ENCODE assay signal across 17 cellular contexts in the genomic region with DNA sequence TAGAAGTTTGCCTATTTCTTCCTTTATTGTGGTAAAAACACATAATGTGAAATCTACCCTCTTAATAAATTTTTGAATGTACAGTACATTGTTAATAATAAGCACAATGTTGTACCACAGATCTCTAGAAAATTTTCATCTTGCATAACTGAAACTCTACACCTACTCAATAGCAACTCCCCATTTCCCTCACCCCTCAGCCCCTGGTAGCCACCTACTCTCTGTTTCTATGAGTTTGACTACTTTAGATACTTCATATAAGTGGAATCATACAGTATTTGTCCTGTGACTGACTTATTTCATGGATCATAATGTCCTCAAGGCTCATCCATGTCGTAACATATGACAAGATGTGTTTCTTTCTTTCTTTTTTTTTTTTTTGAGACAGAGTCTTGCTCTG.
DNase-seq lines count a peak whose midpoint lies in the region; ATAC-seq and TF ChIP-seq lines count a peak whose summit lies in the region.
"Had no signal": no experiment of that assay in that cellular context is flagged by ENCODE, and none has a peak within 500 bp of the region (broad histone marks: within the 10 kb centered on the region; RNA-seq: fewer than 3 reads in every experiment).

No MANE protein-coding gene starts in this region.

- H3K27me3 Mint-ChIP-seq in CD14-positive monocyte (ENCODE audit: low read depth in 3 of 3) = peaks cover 0 to 2% (median 0%) of the 10 kb centered on the region in 3 donors
- H3K27me3 Mint-ChIP-seq: activated CD4-positive, alpha-beta T cell treated with anti-CD3 and anti-CD28 coated beads for 36 hours; dendritic cell treated with granulocyte-macrophage colony-stimulating factor and Interleukin-4, amounts not matched to agents 40 ng/mL and 50 ng/mL, for 4 days; naive B cell had no signal

- H3K9me3 Mint-ChIP-seq in CD14-positive monocyte = no peaks in the 10 kb centered on the region
- H3K9me3 Mint-ChIP-seq: activated naive CD4-positive, alpha-beta T cell treated with anti-CD3 and anti-CD28 coated beads, Interleukin-2, amount 50 U/mL, for 72 hours; dendritic cell treated with granulocyte-macrophage colony-stimulating factor and Interleukin-4, amounts not matched to agents 40 ng/mL and 50 ng/mL, for 4 days; naive B cell had no signal

- peak; percentile 45 for ATAC-seq in GM18505 (IDR thresholded peaks at IDR 0.05; ENCODE audit: unreplicated experiment)
- peak; percentile 53 for ATAC-seq in GM19395 (IDR thresholded peaks at IDR 0.05; ENCODE audit: unreplicated experiment)
- ATAC-seq in HG02798 (IDR thresholded peaks at IDR 0.05; ENCODE audit: poor library complexity, unreplicated experiment) = peak; percentile 58
- peak; percentile 26 for ATAC-seq in HG03558 (IDR thresholded peaks at IDR 0.05; ENCODE audit: extremely low read depth, unreplicated experiment)
- ATAC-seq in GM18517 (IDR thresholded peaks at IDR 0.05; ENCODE audit: unreplicated experiment) = no peak
- ATAC-seq: activated CD4-positive, alpha-beta T cell treated with anti-CD3 and anti-CD28 coated beads for 36 hours; body of pancreas had no signal

- H3K4me3 Mint-ChIP-seq in CD14-positive monocyte = no peak overlapping the region
- H3K4me3 Mint-ChIP-seq: activated CD4-positive, alpha-beta T cell treated with anti-CD3 and anti-CD28 coated beads for 36 hours; dendritic cell treated with granulocyte-macrophage colony-stimulating factor and Interleukin-4, amounts not matched to agents 40 ng/mL and 50 ng/mL, for 4 days; naive B cell had no signal

- intact Hi-C loops in CD14-positive monocyte (cut with micrococcal nuclease) = no loop called here

- H3K4me1 Mint-ChIP-seq in CD14-positive monocyte = no peaks in the 10 kb centered on the region
- H3K4me1 Mint-ChIP-seq: activated CD4-positive, alpha-beta T cell treated with anti-CD3 and anti-CD28 coated beads for 36 hours had no signal

- TF ChIP-seq POLR2A in GM18505 (IDR thresholded peaks at IDR 0.05; ENCODE audit: borderline replicate concordance, extremely low read depth, insufficient read depth, insufficient read length) = no peak

- no peak for TF ChIP-seq CTCF in CD14-positive monocyte (IDR thresholded peaks at IDR 0.05)

- peaks cover 0 to 7% of the 10 kb centered on the region in 2 donors for H3K36me3 Mint-ChIP-seq in CD14-positive monocyte
- H3K36me3 Mint-ChIP-seq: activated naive CD4-positive, alpha-beta T cell treated with anti-CD3 and anti-CD28 coated beads, Interleukin-2, amount 50 U/mL, for 72 hours; naive B cell had no signal

- DNase-seq in CD14-positive monocyte (ENCODE audit: low spot score) (no peak), COLO829 (ENCODE audit: low spot score) (no peak), middle frontal gyrus (ENCODE audit: extremely low spot score, low spot score) (no peak)
- DNase-seq: activated CD4-positive, alpha-beta T cell treated with anti-CD3 and anti-CD28 coated beads for 36 hours; body of pancreas; naive B cell; NCI-H146; NCI-H345; SHP77; uterus had no signal

- no peak overlapping the region for H3K27ac Mint-ChIP-seq in CD14-positive monocyte
- H3K27ac Mint-ChIP-seq: activated CD4-positive, alpha-beta T cell treated with anti-CD3 and anti-CD28 coated beads for 36 hours; activated naive CD4-positive, alpha-beta T cell treated with anti-CD3 and anti-CD28 coated beads, Interleukin-2, amount 50 U/mL, for 72 hours; dendritic cell treated with granulocyte-macrophage colony-stimulating factor and Interleukin-4, amounts not matched to agents 40 ng/mL and 50 ng/mL, for 4 days; naive B cell had no signal
